In the genomic region with DNA sequence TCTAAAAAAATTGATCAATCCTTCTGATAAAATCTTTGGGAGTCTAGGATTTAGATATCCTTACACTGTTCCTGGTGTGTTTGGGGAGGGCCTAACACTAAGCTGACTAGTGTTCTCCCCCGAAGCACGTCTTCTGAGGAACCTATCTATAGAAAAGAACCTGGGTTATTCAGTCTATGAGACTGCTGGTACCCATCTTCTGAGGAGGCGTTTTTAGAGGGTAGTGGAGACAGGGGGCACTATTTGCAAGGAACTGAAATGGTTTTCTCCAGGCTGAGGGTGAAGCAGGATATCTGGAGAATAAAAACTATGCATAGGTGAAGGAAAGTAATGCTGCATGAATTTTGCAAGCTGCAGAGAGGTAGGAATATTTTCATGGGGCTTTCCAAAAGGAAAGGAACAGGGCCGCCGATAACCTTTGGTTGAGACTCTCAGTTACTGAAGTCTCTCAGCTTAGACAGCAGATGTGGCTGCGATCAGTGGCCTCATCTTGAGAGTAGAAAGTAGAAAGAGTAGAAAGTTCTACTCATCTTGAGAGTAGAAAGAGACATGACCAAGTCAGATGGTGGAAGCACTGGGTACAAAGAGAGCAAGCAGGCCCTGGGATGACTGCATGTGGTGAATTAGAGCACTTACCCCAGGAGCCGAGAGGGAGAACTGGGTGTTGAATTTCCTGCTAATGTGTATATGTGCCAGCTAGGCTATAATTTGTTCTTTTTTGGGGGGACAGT, we compare ENCODE assay signal across 14 cellular contexts. TPM values are rescaled to one million over a fixed set of nuclear protein-coding genes. Genes with fewer than 3 reads are reported as not detected.
DNase-seq lines count a peak whose midpoint lies in the region; ATAC-seq and TF ChIP-seq lines count a peak whose summit lies in the region.
"Had no signal": no experiment of that assay in that cellular context is flagged by ENCODE, and none has a peak within 500 bp of the region (broad histone marks: within the 10 kb centered on the region; RNA-seq: fewer than 3 reads in every experiment).

No MANE protein-coding gene starts in this region.

- no peak overlapping the region for H3K27ac ChIP-seq in esophagus muscularis mucosa (replicated peaks in 1 of 4)
- H3K27ac ChIP-seq in effector memory CD4-positive, alpha-beta T cell (ENCODE audit: insufficient read depth, low read length, poor library complexity, severe bottlenecking): no peak overlapping the region
- H3K27ac ChIP-seq: ascending aorta, Peyer's patch had no signal

- H3K36me3 ChIP-seq in esophagus muscularis mucosa: no peaks in the 10 kb centered on the region
- no peaks in the 10 kb centered on the region for H3K36me3 ChIP-seq in effector memory CD4-positive, alpha-beta T cell (ENCODE audit: control insufficient read depth, insufficient read depth, low read length)
- H3K36me3 ChIP-seq: ascending aorta, Peyer's patch had no signal

- H3K4me3 ChIP-seq in esophagus muscularis mucosa: no peak overlapping the region
- H3K4me3 ChIP-seq in effector memory CD4-positive, alpha-beta T cell (ENCODE audit: insufficient read depth, low read depth, low read length, poor library complexity, severe bottlenecking): no peak overlapping the region
- H3K4me3 ChIP-seq: ascending aorta, Peyer's patch had no signal

- DNase-seq in esophagus muscularis mucosa (ENCODE audit: extremely low spot score): peak; percentile 45
- DNase-seq in iPS-NIHi7 (ENCODE audit: extremely low spot score): no peak
- DNase-seq in activated effector memory CD4-positive, alpha-beta T cell treated with anti-CD3 and anti-CD28 coated beads, Interleukin-2, amount 50 U/mL, for 16 hours: no peak
- no peak for DNase-seq in effector memory CD4-positive, alpha-beta T cell
- no peak for DNase-seq in stimulated activated naive CD4-positive, alpha-beta T cell treated with Interleukin-2 at 50 U/mL for 16 hours (lab: John Stamatoyannopoulos, UW)
- DNase-seq: activated gamma-delta T cell treated with Interleukin-2 at 50 U/mL for 16 hours, Kasumi-1, left colon, NCI-H146, Peyer's patch had no signal

- ATAC-seq in GM18519 (IDR thresholded peaks at IDR 0.05; ENCODE audit: low FRiP score, unreplicated experiment) (peak; percentile 68), GM21529 (IDR thresholded peaks at IDR 0.05; ENCODE audit: unreplicated experiment) (peak; percentile 98), HG03095 (IDR thresholded peaks at IDR 0.05; ENCODE audit: unreplicated experiment) (peak; percentile 65)
- ATAC-seq: left colon had no signal

- H3K4me1 ChIP-seq in esophagus muscularis mucosa: no peaks in the 10 kb centered on the region
- H3K4me1 ChIP-seq in effector memory CD4-positive, alpha-beta T cell (ENCODE audit: control insufficient read depth, insufficient read depth, low read length, poor library complexity, severe bottlenecking): no peaks in the 10 kb centered on the region
- H3K4me1 ChIP-seq: ascending aorta, Peyer's patch had no signal

- no peak for TF ChIP-seq POLR2A in esophagus muscularis mucosa (IDR thresholded peaks at IDR 0.05; ENCODE audit: low read depth)

- intact Hi-C loops in esophagus muscularis mucosa (cut with DNase I): no loop called here

- 98% methylated on average over 7 of the region's 7 CpGs for WGBS in esophagus muscularis mucosa

- no peak for TF ChIP-seq EP300 in esophagus muscularis mucosa (IDR thresholded peaks at IDR 0.05)

- no peaks in the 10 kb centered on the region for H3K27me3 ChIP-seq in esophagus muscularis mucosa
- H3K27me3 ChIP-seq in effector memory CD4-positive, alpha-beta T cell (replicated peaks; ENCODE audit: control insufficient read depth, insufficient read depth, low read length, poor library complexity, severe bottlenecking): no peaks in the 10 kb centered on the region
- H3K27me3 ChIP-seq: ascending aorta, Peyer's patch had no signal

- H3K9me3 ChIP-seq in esophagus muscularis mucosa: no peaks in the 10 kb centered on the region
- H3K9me3 ChIP-seq in effector memory CD4-positive, alpha-beta T cell (ENCODE audit: control insufficient read depth, low read length): no peaks in the 10 kb centered on the region
- H3K9me3 ChIP-seq: ascending aorta, Peyer's patch had no signal

- TF ChIP-seq CTCF in esophagus muscularis mucosa (IDR thresholded peaks at IDR 0.05): no peak

RNA-seq across cellular contexts. Expression of a gene that starts 31.8 kb away (rescaled TPM):
- 10 to 100 TPM; 11.6 to 38.1 (median 17.7) TPM for total RNA-seq in esophagus muscularis mucosa
